ENCODE assay signal across 8 cellular contexts in the genomic region with DNA sequence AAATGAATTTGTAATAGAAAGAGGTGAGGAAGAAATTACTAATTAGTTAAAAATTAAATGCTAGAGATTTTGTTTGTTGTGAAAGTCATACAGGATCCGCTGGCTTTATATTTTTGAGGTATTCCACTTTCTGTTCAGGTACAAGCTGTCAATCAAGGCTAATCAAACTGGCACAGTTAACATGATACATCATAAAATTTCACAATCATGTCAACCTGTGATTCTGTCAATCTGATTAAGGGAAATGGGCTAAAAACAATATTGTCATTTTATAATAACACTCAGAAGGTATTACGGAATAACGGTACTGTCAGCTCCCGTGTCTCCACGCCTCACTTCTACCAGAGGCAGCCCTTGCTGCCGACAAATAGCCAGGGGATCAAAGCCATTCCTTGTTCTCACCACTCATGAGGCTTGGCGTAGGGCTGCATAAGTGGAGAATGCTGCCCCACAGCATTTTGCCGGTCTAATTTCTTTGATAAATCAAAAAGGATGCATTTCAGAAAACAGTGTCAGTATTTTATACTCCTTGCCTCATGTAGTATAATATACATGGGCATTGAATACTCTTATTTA.
"Had no signal": no experiment of that assay in that cellular context is flagged by ENCODE, and none has a peak within 500 bp of the region (broad histone marks: within the 10 kb centered on the region; RNA-seq: fewer than 3 reads in every experiment).

No MANE protein-coding gene starts in this region.

- DNase-seq: H9, HCEC 1CT, HFFc6, KBM-7 had no signal

- H2AFZ ChIP-seq: GM23338 had no signal

- ATAC-seq: GM23338 had no signal

- H3K4me2 ChIP-seq: GM23338 had no signal

- FAIRE-seq: H1, H54, HTR-8/SVneo had no signal

- H3K4me3 ChIP-seq: GM23338 had no signal
